ENCODE assay signal across 14 cellular contexts in genomic region chr12:116552750-116553383, GRCh38.
"Had no signal": no experiment of that assay in that cellular context is flagged by ENCODE, and none has a peak within 500 bp of the region (broad histone marks: within the 10 kb centered on the region; RNA-seq: fewer than 3 reads in every experiment).

No MANE protein-coding gene starts in this region.

- DNase-seq: activated CD4-positive, CD25-positive, alpha-beta regulatory T cell; activated T-cell treated with anti-CD3 and anti-CD28 coated beads, Interleukin-2, amount 50 U/mL, for 1 hour; amniotic stem cell; immature natural killer cell; left colon; ovary; stimulated activated CD4-positive, alpha-beta T cell treated with anti-CD3 and anti-CD28 coated beads, Interleukin-15, amount 100 ng/mL, for 24 hours; stimulated activated CD4-positive, alpha-beta T cell treated with anti-CD3 and anti-CD28 coated beads, Interleukin-4, amount 100 ng/mL, for 24 hours; stimulated activated naive CD8-positive, alpha-beta T cell treated with anti-CD3 and anti-CD28 coated beads, Interleukin-15, amount 100 ng/mL, for 72 hours; tibial artery had no signal

- H3K4me3 ChIP-seq: breast epithelium, ovary, tibial artery had no signal

- H3K4me3 Mint-ChIP-seq: immature natural killer cell; nephron; stimulated activated naive CD8-positive, alpha-beta T cell treated with anti-CD3 and anti-CD28 coated beads, Interleukin-15, amount 100 ng/mL, for 72 hours; T-helper 1 cell treated with Interleukin-12 subunit alpha and Interleukin-12 subunit beta and Interleukin-4 antibody, amounts not matched to agents 30 μg/mL and 1 μg/mL, for 36 hours had no signal

- H3K27ac ChIP-seq: breast epithelium, ovary, tibial artery had no signal

- H3K27me3 ChIP-seq: breast epithelium, ovary, tibial artery had no signal

- H3K27ac Mint-ChIP-seq: activated naive CD4-positive, alpha-beta T cell treated with anti-CD3 and anti-CD28 coated beads, Interleukin-2, amount 50 U/mL, for 72 hours; immature natural killer cell; nephron; stimulated activated naive CD8-positive, alpha-beta T cell treated with anti-CD3 and anti-CD28 coated beads, Interleukin-15, amount 100 ng/mL, for 72 hours; T-helper 1 cell treated with Interleukin-12 subunit alpha and Interleukin-12 subunit beta and Interleukin-4 antibody, amounts not matched to agents 30 μg/mL and 1 μg/mL, for 36 hours had no signal

- ATAC-seq: left colon had no signal

- H3K9me3 ChIP-seq: breast epithelium, ovary, tibial artery had no signal

- H3K36me3 ChIP-seq: breast epithelium, ovary, tibial artery had no signal

- H3K36me3 Mint-ChIP-seq: immature natural killer cell had no signal

- H3K9me3 Mint-ChIP-seq: immature natural killer cell; nephron; T-helper 1 cell treated with Interleukin-12 subunit alpha and Interleukin-12 subunit beta and Interleukin-4 antibody, amounts not matched to agents 30 μg/mL and 1 μg/mL, for 36 hours had no signal
